In the genomic region with DNA sequence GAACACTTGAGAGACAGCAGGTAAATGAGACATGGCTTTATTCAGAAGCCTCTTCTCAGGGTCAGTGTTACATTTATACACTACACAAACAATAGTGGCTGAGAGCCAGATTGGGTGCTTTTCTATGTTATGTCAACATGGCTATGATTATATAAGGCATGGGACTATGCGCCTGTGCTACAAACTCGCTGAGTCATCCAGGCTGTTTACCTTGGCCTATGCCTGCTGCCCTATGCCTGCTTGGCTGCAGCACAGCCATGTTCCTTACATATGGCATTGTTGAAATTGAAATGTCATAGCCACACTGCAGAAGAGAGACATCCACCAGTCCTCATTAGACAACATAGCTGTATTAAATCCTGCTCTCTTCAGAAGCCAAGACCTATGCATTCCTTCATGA, we compare ENCODE assay signal across 14 cellular contexts.
DNase-seq lines count a peak whose midpoint lies in the region; ATAC-seq and TF ChIP-seq lines count a peak whose summit lies in the region.
"Had no signal": no experiment of that assay in that cellular context is flagged by ENCODE, and none has a peak within 500 bp of the region (broad histone marks: within the 10 kb centered on the region; RNA-seq: fewer than 3 reads in every experiment).

No MANE protein-coding gene starts in this region.

- H3K4me3 Mint-ChIP-seq in stimulated activated naive CD8-positive, alpha-beta T cell treated with anti-CD3 and anti-CD28 coated beads, Interleukin-15, amount 100 ng/mL, for 72 hours, result no peak overlapping the region

- DNase-seq in MG63 (peak; percentile 83), SHP77 (lab: John Stamatoyannopoulos, UW) (peak; percentile 82 to 87), kidney tubule cell (ENCODE audit: low spot score) (peak; percentile 12), OCI-M2 (lab: John Stamatoyannopoulos, UW; ENCODE audit: unreplicated experiment) (no peak)
- DNase-seq in stimulated activated naive CD8-positive, alpha-beta T cell treated with anti-CD3 and anti-CD28 coated beads, Interleukin-15, amount 100 ng/mL, for 72 hours, result no peak
- DNase-seq in activated naive CD4-positive, alpha-beta T cell (lab: John Stamatoyannopoulos, UW), result no peak
- DNase-seq: activated CD4-positive, CD25-positive, alpha-beta regulatory T cell treated with anti-CD3 and anti-CD28 coated beads, Interleukin-2, amount 50 U/mL, for 72 hours; AML-193; cerebellar nuclear complex; MV-4-11; stimulated activated CD4-positive, alpha-beta T cell treated with anti-CD3 and anti-CD28 coated beads, Interleukin-4, amount 100 ng/mL, for 1 hour had no signal

- H3K4me1 Mint-ChIP-seq in stimulated activated naive CD8-positive, alpha-beta T cell treated with anti-CD3 and anti-CD28 coated beads, Interleukin-15, amount 100 ng/mL, for 72 hours, result no peaks in the 10 kb centered on the region

- no peaks in the 10 kb centered on the region for H3K36me3 ChIP-seq in MG63
- H3K36me3 ChIP-seq: gastroesophageal sphincter had no signal

- H3K9me3 ChIP-seq in MG63, result no peaks in the 10 kb centered on the region

- no peaks in the 10 kb centered on the region for H3K27me3 Mint-ChIP-seq in stimulated activated naive CD8-positive, alpha-beta T cell treated with anti-CD3 and anti-CD28 coated beads, Interleukin-15, amount 100 ng/mL, for 72 hours

- no peaks in the 10 kb centered on the region for H3K27me3 ChIP-seq in MG63
- H3K27me3 ChIP-seq: gastroesophageal sphincter had no signal

- peaks cover 0 to 15% of the 10 kb centered on the region in 2 donors for H3K9me3 Mint-ChIP-seq in stimulated activated naive CD8-positive, alpha-beta T cell treated with anti-CD3 and anti-CD28 coated beads, Interleukin-15, amount 100 ng/mL, for 72 hours

- peak overlapping the region; percentile 48; the same call in 1 of the 2 replicates for H3K27ac ChIP-seq in C4-2B
- H3K27ac ChIP-seq: gastroesophageal sphincter had no signal

- no peak for ATAC-seq in HG02642 (IDR thresholded peaks at IDR 0.05; ENCODE audit: poor library complexity, unreplicated experiment)
- no peak for ATAC-seq in stimulated activated naive CD8-positive, alpha-beta T cell treated with anti-CD3 and anti-CD28 coated beads, Interleukin-15, amount 100 ng/mL, for 72 hours
- ATAC-seq: gastroesophageal sphincter had no signal

- H3K4me3 ChIP-seq in MG63, result no peak overlapping the region
- H3K4me3 ChIP-seq: gastroesophageal sphincter had no signal

- no peak for TF ChIP-seq CTCF in C4-2B (conservative IDR thresholded peaks at IDR 0.05)

- H3K27ac Mint-ChIP-seq in stimulated activated naive CD8-positive, alpha-beta T cell treated with anti-CD3 and anti-CD28 coated beads, Interleukin-15, amount 100 ng/mL, for 72 hours, result no peak overlapping the region

Comparison
In these comparisons a context has a peak if more than half of its experiments do, and no peak if none do; other contexts are left out.
1. DNase-seq: peak in MG63 (single experiment), SHP77 (2 of 2) and kidney tubule cell (single experiment); none in stimulated activated naive CD8-positive, alpha-beta T cell treated with anti-CD3 and anti-CD28 coated beads, Interleukin-15, amount 100 ng/mL, for 72 hours (0 of 2), activated naive CD4-positive, alpha-beta T cell (0 of 4) and OCI-M2 (single experiment).